12 cellular contexts compared by ENCODE assay signal in genomic region chr17:41691031-41691777, GRCh38. TPM values are rescaled to one million over a fixed set of nuclear protein-coding genes. Genes with fewer than 3 reads are reported as not detected.
DNase-seq lines count a peak whose midpoint lies in the region; ATAC-seq and TF ChIP-seq lines count a peak whose summit lies in the region.
"Had no signal": no experiment of that assay in that cellular context is flagged by ENCODE, and none has a peak within 500 bp of the region (broad histone marks: within the 10 kb centered on the region; RNA-seq: fewer than 3 reads in every experiment).

No MANE protein-coding gene starts in this region.

- H3K27me3 ChIP-seq in CD8-positive, alpha-beta T cell (ENCODE audit: insufficient read depth, low read length), result no peaks in the 10 kb centered on the region

- H3K4me1 Mint-ChIP-seq in CD8-positive, alpha-beta T cell (ENCODE audit: low read depth), result peaks cover 43% of the 10 kb centered on the region
- H3K4me1 Mint-ChIP-seq in natural killer cell treated with Interleukin-12 subunit alpha and Interleukin-12 subunit beta and Interleukin-15 and Interleukin-18, amount 100 ng/mL, for 72 hours (ENCODE audit: low read depth in 2 of 2), result peaks cover 43 to 48% of the 10 kb centered on the region in 2 donors

- H3K9me3 ChIP-seq in CD8-positive, alpha-beta T cell (ENCODE audit: low read length), result no peaks in the 10 kb centered on the region

- H3K27me3 Mint-ChIP-seq in CD8-positive, alpha-beta T cell (ENCODE audit: low read depth), result no peaks in the 10 kb centered on the region
- no peaks in the 10 kb centered on the region for H3K27me3 Mint-ChIP-seq in natural killer cell treated with Interleukin-12 subunit alpha and Interleukin-12 subunit beta and Interleukin-15 and Interleukin-18, amount 100 ng/mL, for 72 hours

- H3K36me3 ChIP-seq in CD8-positive, alpha-beta T cell (ENCODE audit: insufficient read depth, low read length), result peaks cover 57% of the 10 kb centered on the region

- CTCF ChIA-PET in CD8-positive, alpha-beta T cell (lab: Charles Lee), result interaction anchor here (1.0 to 4.3 kb wide), 7 partner anchors 9 to 369 kb away, joined by 3 to 52 read pairs (median 10); no protein-coding TSS in a partner anchor

- no peaks in the 10 kb centered on the region for H3K9me3 Mint-ChIP-seq in CD8-positive, alpha-beta T cell
- H3K9me3 Mint-ChIP-seq in natural killer cell treated with Interleukin-12 subunit alpha and Interleukin-12 subunit beta and Interleukin-15 and Interleukin-18, amount 100 ng/mL, for 72 hours, result no peaks in the 10 kb centered on the region

- H3K27ac ChIP-seq in CD8-positive, alpha-beta T cell (ENCODE audit: low read depth, low read length), result no peak overlapping the region

- peak in 1 of 7 experiments; percentile 14 for DNase-seq in CD8-positive, alpha-beta T cell
- peak; percentile 43 for DNase-seq in NAMALWA (ENCODE audit: low spot score)
- peak; percentile 31 for DNase-seq in central memory CD4-positive, alpha-beta T cell
- DNase-seq in natural killer cell treated with Interleukin-12 subunit alpha and Interleukin-12 subunit beta and Interleukin-15 and Interleukin-18, amount 100 ng/mL, for 72 hours (ENCODE audit: low spot score), result no peak
- DNase-seq in cerebellar cortex (ENCODE audit: low spot score), result no peak
- no peak for DNase-seq in NCI-H2081 treated with DMSO at 0.1 percent for 48 hours (lab: John Stamatoyannopoulos, UW)
- DNase-seq: left colon had no signal

- no peak overlapping the region for H3K4me3 ChIP-seq in CD8-positive, alpha-beta T cell (ENCODE audit: low read depth, low read length)

- peak overlapping the region; percentile 95 for H3K4me3 Mint-ChIP-seq in CD8-positive, alpha-beta T cell
- H3K4me3 Mint-ChIP-seq in natural killer cell treated with Interleukin-12 subunit alpha and Interleukin-12 subunit beta and Interleukin-15 and Interleukin-18, amount 100 ng/mL, for 72 hours, result peak overlapping the region; percentile 99

- intact Hi-C loops in CD8-positive, alpha-beta T cell (cut with DNase I, micrococcal nuclease), result no loop called here

- H3K27ac Mint-ChIP-seq in CD8-positive, alpha-beta T cell, result peak overlapping the region; percentile 99
- peak overlapping the region; percentile 98 to 100 for H3K27ac Mint-ChIP-seq in natural killer cell treated with Interleukin-12 subunit alpha and Interleukin-12 subunit beta and Interleukin-15 and Interleukin-18, amount 100 ng/mL, for 72 hours

- peaks cover 63% of the 10 kb centered on the region for H3K36me3 Mint-ChIP-seq in CD8-positive, alpha-beta T cell
- H3K36me3 Mint-ChIP-seq in natural killer cell treated with Interleukin-12 subunit alpha and Interleukin-12 subunit beta and Interleukin-15 and Interleukin-18, amount 100 ng/mL, for 72 hours, result peaks cover 35% of the 10 kb centered on the region

- no peak for TF ChIP-seq CTCF in CD8-positive, alpha-beta T cell (IDR thresholded peaks at IDR 0.05)

- H3K4me1 ChIP-seq in CD8-positive, alpha-beta T cell (ENCODE audit: insufficient read depth, low read length), result peaks cover 31% of the 10 kb centered on the region

- ATAC-seq in CD8-positive, alpha-beta T cell, result no peak
- no peak for ATAC-seq in natural killer cell treated with Interleukin-12 subunit alpha and Interleukin-12 subunit beta and Interleukin-15 and Interleukin-18, amount 100 ng/mL, for 72 hours
- ATAC-seq in GM19452 (IDR thresholded peaks at IDR 0.05; ENCODE audit: unreplicated experiment) (no peak), GM18867 (IDR thresholded peaks at IDR 0.05; ENCODE audit: unreplicated experiment) (no peak)
- ATAC-seq: left colon had no signal

- POLR2A ChIA-PET in CD8-positive, alpha-beta T cell (lab: Charles Lee), result interaction anchor here (0.7 to 5.7 kb wide), 8 partner anchors 8 to 1307 kb away, joined by 3 to 159 read pairs (median 4); partner anchors contain the start of gene RPL27

RNA-seq across cellular contexts. Expression of gene EIF1, which starts 2.5 kb away (rescaled TPM):
- total RNA-seq in CD8-positive, alpha-beta T cell, result 1,000 to 10,000 TPM; 3,749 to 3,996 TPM
- total RNA-seq in natural killer cell treated with Interleukin-12 subunit alpha and Interleukin-12 subunit beta and Interleukin-15 and Interleukin-18, amount 100 ng/mL, for 72 hours, result 1,000 to 10,000 TPM; 1,047 to 1,473 TPM

RNA-seq across cellular contexts. Expression of gene GAST, which starts 20.9 kb away (rescaled TPM):
- not detected for total RNA-seq in CD8-positive, alpha-beta T cell
- total RNA-seq in natural killer cell treated with Interleukin-12 subunit alpha and Interleukin-12 subunit beta and Interleukin-15 and Interleukin-18, amount 100 ng/mL, for 72 hours, result not detected
- total RNA-seq: cardiac septum; left colon; M059J; T-helper 1 cell treated with Interleukin-12 subunit alpha and Interleukin-12 subunit beta and Interleukin-4 antibody, amounts not matched to agents 30 ng/mL and 1 ng/mL, for 36 hours had no signal

RNA-seq across cellular contexts. Expression of gene HAP1, which starts 43.2 kb away (rescaled TPM):
- total RNA-seq in CD8-positive, alpha-beta T cell, result not detected
- total RNA-seq in natural killer cell treated with Interleukin-12 subunit alpha and Interleukin-12 subunit beta and Interleukin-15 and Interleukin-18, amount 100 ng/mL, for 72 hours, result not detected

Comparison
In these comparisons a context has a peak if more than half of its experiments do, and no peak if none do; other contexts are left out.
1. DNase-seq: peak in NAMALWA (single experiment) and central memory CD4-positive, alpha-beta T cell (single experiment); none in natural killer cell treated with Interleukin-12 subunit alpha and Interleukin-12 subunit beta and Interleukin-15 and Interleukin-18, amount 100 ng/mL, for 72 hours (single experiment), cerebellar cortex (single experiment) and NCI-H2081 treated with DMSO at 0.1 percent for 48 hours (single experiment).